ENCODE assay signal across 12 cellular contexts in the genomic region with DNA sequence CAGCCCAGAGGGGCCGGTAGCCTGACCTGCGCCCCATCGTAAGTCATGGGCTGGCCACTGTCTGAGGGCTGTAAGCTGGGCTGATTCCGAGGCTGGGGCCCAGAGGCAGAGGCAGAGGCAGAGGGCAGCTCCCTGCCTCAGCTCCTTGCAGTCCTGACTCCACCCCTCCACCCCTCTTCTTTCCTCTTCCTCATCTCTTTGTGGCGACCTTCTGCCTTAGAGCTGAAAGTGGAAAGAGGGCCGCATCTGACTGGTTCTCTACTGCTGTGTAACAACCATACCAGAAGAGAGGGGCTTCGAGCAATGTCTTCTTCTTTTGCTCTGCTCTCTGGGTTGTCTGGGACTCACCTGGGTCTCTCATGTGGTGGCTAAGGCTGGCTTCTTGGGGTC.
"Had no signal": no experiment of that assay in that cellular context is flagged by ENCODE, and none has a peak within 500 bp of the region (broad histone marks: within the 10 kb centered on the region; RNA-seq: fewer than 3 reads in every experiment).

No MANE protein-coding gene starts in this region.

- DNase-seq: activated CD4-positive, alpha-beta T cell treated with anti-CD3 and anti-CD28 coated beads, Interleukin-2, amount 50 U/mL, for 4 hours; activated CD4-positive, CD25-positive, alpha-beta regulatory T cell treated with anti-CD3 and anti-CD28 coated beads, Interleukin-2, amount 50 U/mL, for 72 hours; activated T-cell treated with anti-CD3 and anti-CD28 coated beads, Interleukin-2, amount 50 U/mL, for 1 hour; glutamatergic neuron; naive B cell; stimulated activated CD4-positive, alpha-beta T cell treated with anti-CD3 and anti-CD28 coated beads, Interleukin-12 subunit alpha, Interleukin-12 subunit beta, amount 100 ng/mL, for 4 hours; stimulated activated CD4-positive, alpha-beta T cell treated with anti-CD3 and anti-CD28 coated beads, Interleukin-2, amount 100 ng/mL, for 48 hours; stimulated activated naive CD8-positive, alpha-beta T cell treated with anti-CD3 and anti-CD28 coated beads, Interleukin-15, Interleukin-2, amounts not matched to agents 100 U/mL and 50 U/mL, for 24 hours; T-helper 2 cell had no signal

- H3K4me3 ChIP-seq: dorsolateral prefrontal cortex, lung had no signal

- H3K27me3 ChIP-seq: dorsolateral prefrontal cortex had no signal

- ATAC-seq: sciatic nerve; stimulated activated naive CD8-positive, alpha-beta T cell treated with anti-CD3 and anti-CD28 coated beads, Interleukin-15, Interleukin-2, amounts not matched to agents 100 U/mL and 50 U/mL, for 24 hours had no signal
